In the genomic region with DNA sequence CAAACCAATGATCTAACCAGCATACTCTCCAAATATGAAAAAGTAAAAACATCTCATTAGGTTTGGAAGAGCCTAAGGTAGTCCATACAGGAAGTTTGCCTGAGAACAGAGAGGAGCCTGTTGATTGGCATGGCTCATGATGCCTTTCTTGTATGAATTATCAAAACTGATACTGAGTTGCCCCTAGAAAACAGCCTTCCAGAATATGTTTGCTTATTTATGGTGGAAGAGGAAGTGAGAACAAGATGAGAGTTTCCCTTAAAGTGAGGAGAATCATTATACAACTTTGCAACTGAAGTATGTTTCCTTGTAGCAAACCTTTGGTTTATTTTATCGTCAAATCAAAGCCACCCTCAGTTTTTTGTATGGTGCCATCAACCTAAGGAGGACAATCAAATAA, we compare ENCODE assay signal across 17 cellular contexts. TPM values are rescaled to one million over a fixed set of nuclear protein-coding genes. Genes with fewer than 3 reads are reported as not detected.
DNase-seq lines count a peak whose midpoint lies in the region; ATAC-seq and TF ChIP-seq lines count a peak whose summit lies in the region.
"Had no signal": no experiment of that assay in that cellular context is flagged by ENCODE, and none has a peak within 500 bp of the region (broad histone marks: within the 10 kb centered on the region; RNA-seq: fewer than 3 reads in every experiment).

No MANE protein-coding gene starts in this region.

- no TSS peak for BruUV-seq in MCF 10A (replicated peaks; lab: Mats Ljungman, UMichigan)

- H3K27me3 ChIP-seq in OCI-LY3 (ENCODE audit: low read depth, low read length) (no peaks in the 10 kb centered on the region), osteoblast (ENCODE audit: insufficient read depth, low read length) (no peaks in the 10 kb centered on the region), spleen (replicated peaks in 1 of 7) (no peaks in the 10 kb centered on the region)
- H3K27me3 ChIP-seq: heart right ventricle, right lobe of liver, suprapubic skin had no signal

- intact Hi-C loops in MCF 10A (cut with micrococcal nuclease) = no loop called here
- intact Hi-C loops in spleen (cut with DNase I; ENCODE audit: low total_unique reads) = no loop called here

- peak overlapping the region; percentile 23; the same call in 1 of the 2 replicates for H3K9ac ChIP-seq in OCI-LY3 (ENCODE audit: low read length)

- TF ChIP-seq CTCF in OCI-LY3 (IDR thresholded peaks at IDR 0.05; ENCODE audit: low read depth, low read length) (no peak), osteoblast (IDR thresholded peaks at IDR 0.05; ENCODE audit: extremely low read depth, low read depth, low read length) (no peak), MCF 10A (IDR thresholded peaks at IDR 0.05; ENCODE audit: unreplicated experiment) (no peak), spleen (IDR thresholded peaks at IDR 0.05 in 8 of 11, conservative IDR thresholded peaks at IDR 0.05 in 3 of 11) (no peak)

- DNase-seq in osteoblast (ENCODE audit: insufficient read length, low spot score, missing footprints) (no peak), MCF 10A (ENCODE audit: unreplicated experiment) (no peak), spleen (no peak), NCI-H226 (no peak)
- DNase-seq: heart right ventricle, left ventricle myocardium inferior, right lobe of liver, RPMI8226, T1000 had no signal

- peaks cover 17% of the 10 kb centered on the region for H3K36me3 Mint-ChIP-seq in MCF 10A (ENCODE audit: insufficient read depth, unreplicated experiment)
- H3K36me3 Mint-ChIP-seq: activated naive CD4-positive, alpha-beta T cell treated with anti-CD3 and anti-CD28 coated beads, Interleukin-2, amount 50 U/mL, for 72 hours had no signal

- H3K36me3 ChIP-seq in OCI-LY3 (replicated peaks; ENCODE audit: low read depth, low read length) = no peaks in the 10 kb centered on the region
- H3K36me3 ChIP-seq in osteoblast (ENCODE audit: insufficient read depth, low read length) = no peaks in the 10 kb centered on the region
- peaks cover 0 to 22% (median 2%) of the 10 kb centered on the region in 6 donors for H3K36me3 ChIP-seq in spleen
- H3K36me3 ChIP-seq: right lobe of liver had no signal

- no peak overlapping the region for H2AFZ ChIP-seq in OCI-LY3 (ENCODE audit: low read depth, low read length)
- H2AFZ ChIP-seq in osteoblast (ENCODE audit: low read length) = no peak overlapping the region

- no peak for TF ChIP-seq POLR2A in spleen (IDR thresholded peaks at IDR 0.05)

- no peak overlapping the region for H3K4me3 Mint-ChIP-seq in MCF 10A (ENCODE audit: unreplicated experiment)
- H3K4me3 Mint-ChIP-seq: CD14-positive monocyte, nephron had no signal

- no peaks in the 10 kb centered on the region for H4K20me1 ChIP-seq in OCI-LY3 (ENCODE audit: insufficient read depth, low read length)
- H4K20me1 ChIP-seq in osteoblast (ENCODE audit: insufficient read depth, low read length) = no peaks in the 10 kb centered on the region

- H3K4me1 Mint-ChIP-seq in MCF 10A (ENCODE audit: insufficient read depth, unreplicated experiment) = no peaks in the 10 kb centered on the region

- peaks cover 23% of the 10 kb centered on the region for H3K4me1 ChIP-seq in OCI-LY3 (ENCODE audit: low read length)
- H3K4me1 ChIP-seq in osteoblast (ENCODE audit: insufficient read depth, low read length) = no peaks in the 10 kb centered on the region
- H3K4me1 ChIP-seq in spleen = peaks cover 0 to 7% (median 0%) of the 10 kb centered on the region in 6 donors
- H3K4me1 ChIP-seq: right lobe of liver, suprapubic skin had no signal

- H3K9me3 ChIP-seq in OCI-LY3 (ENCODE audit: insufficient read depth, low read length) = no peaks in the 10 kb centered on the region
- H3K9me3 ChIP-seq in osteoblast (ENCODE audit: low read depth, low read length) = no peaks in the 10 kb centered on the region
- H3K9me3 ChIP-seq in spleen = no peaks in the 10 kb centered on the region
- H3K9me3 ChIP-seq: heart right ventricle, left ventricle myocardium inferior, right lobe of liver, suprapubic skin had no signal

- peak overlapping the region; percentile 54 for H3K4me2 ChIP-seq in OCI-LY3 (ENCODE audit: low read length)
- H3K4me2 ChIP-seq in osteoblast (ENCODE audit: insufficient read depth, low read length) = no peak overlapping the region

- peak overlapping the region; percentile 15; the same call in 1 of the 2 replicates for H3K4me3 ChIP-seq in OCI-LY3 (ENCODE audit: low read length)
- H3K4me3 ChIP-seq in osteoblast (ENCODE audit: insufficient read depth, low read length) = no peak overlapping the region
- no peak overlapping the region for H3K4me3 ChIP-seq in spleen
- H3K4me3 ChIP-seq: heart right ventricle, left ventricle myocardium inferior, right lobe of liver, suprapubic skin had no signal

- peak; percentile 84 for ATAC-seq in GM18858 (IDR thresholded peaks at IDR 0.05; ENCODE audit: unreplicated experiment)
- ATAC-seq in GM21390 (IDR thresholded peaks at IDR 0.05; ENCODE audit: unreplicated experiment) = peak; percentile 92
- peak; percentile 71 for ATAC-seq in HG02973 (IDR thresholded peaks at IDR 0.05; ENCODE audit: unreplicated experiment)
- ATAC-seq: activated naive CD4-positive, alpha-beta T cell treated with anti-CD3 and anti-CD28 coated beads, Interleukin-2, amount 50 U/mL, for 72 hours; heart right ventricle; right lobe of liver had no signal

- H3K9me3 Mint-ChIP-seq in MCF 10A (ENCODE audit: unreplicated experiment) = no peaks in the 10 kb centered on the region
- H3K9me3 Mint-ChIP-seq: activated naive CD4-positive, alpha-beta T cell treated with anti-CD3 and anti-CD28 coated beads, Interleukin-2, amount 50 U/mL, for 72 hours; CD14-positive monocyte; nephron had no signal

- no peaks in the 10 kb centered on the region for H3K27me3 Mint-ChIP-seq in MCF 10A (ENCODE audit: insufficient read depth, unreplicated experiment)

- H3K27ac ChIP-seq in OCI-LY3 (ENCODE audit: low read length) (peak overlapping the region; percentile 70), osteoblast (ENCODE audit: low read depth, low read length) (no peak overlapping the region), spleen (no peak overlapping the region)
- H3K27ac ChIP-seq: heart right ventricle, left ventricle myocardium inferior, right lobe of liver, suprapubic skin had no signal

- H3K79me2 ChIP-seq in OCI-LY3 (ENCODE audit: low read length) = no peaks in the 10 kb centered on the region
- H3K79me2 ChIP-seq in osteoblast (ENCODE audit: insufficient read depth, low read length) = no peaks in the 10 kb centered on the region

- 52 to 80% (median 58%) methylated on average over 1 of the region's 1 CpG for WGBS in spleen, 5 donors

- POLR2A ChIA-PET in MCF 10A (lab: Yijun Ruan, JAX) = interaction anchor here (1.0 kb wide), 1 partner anchor 11 kb away, joined by 3 read pairs; no protein-coding TSS in a partner anchor

- CTCF ChIA-PET in MCF 10A (lab: Yijun Ruan, JAX) = interaction anchor here (8.3 kb wide), 1 partner anchor 279 kb away, joined by 124 read pairs; no protein-coding TSS in a partner anchor

- H3K27ac Mint-ChIP-seq in MCF 10A (ENCODE audit: low read depth, unreplicated experiment) = no peak overlapping the region
- H3K27ac Mint-ChIP-seq: CD14-positive monocyte, nephron had no signal

RNA-seq across cellular contexts. Expression of gene KIAA1614, which starts 23.8 kb away (rescaled TPM):
- total RNA-seq in osteoblast = 11.8 and 12.7 TPM in 2 replicates
- total RNA-seq in MCF 10A (2022) = 0.66 and 1.1 TPM in 2 replicates
- 1 to 10 TPM; 2.4 to 7.4 (median 4.8) TPM for total RNA-seq in spleen
- 1 to 10 TPM in 1 of 3 donors, under 1 TPM in 2; 0.50 to 2.4 (median 0.85) TPM for polyA plus RNA-seq in spleen
- polyA plus RNA-seq: CD14-positive monocyte had no signal
